29 cellular contexts compared by ENCODE assay signal in the genomic region with DNA sequence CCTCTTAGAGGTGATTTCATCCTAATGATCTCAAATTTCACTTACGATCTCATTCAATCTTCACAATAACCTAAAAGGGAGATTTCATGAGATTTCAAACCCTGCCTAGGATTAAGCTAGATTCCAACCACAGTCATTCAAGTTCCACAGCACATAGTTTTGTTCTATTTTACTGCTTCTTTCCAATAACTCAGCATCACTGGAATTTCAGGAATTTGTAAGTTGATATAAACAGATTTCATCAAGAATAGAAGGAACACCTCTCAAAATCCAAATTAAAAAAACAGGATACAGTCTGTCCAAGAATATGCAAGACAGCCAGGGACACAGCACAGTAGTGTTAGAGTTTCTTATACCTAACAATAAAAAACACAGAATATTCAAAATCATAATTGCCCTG.
DNase-seq lines count a peak whose midpoint lies in the region; ATAC-seq lines count a peak whose summit lies in the region.
"Had no signal": no experiment of that assay in that cellular context is flagged by ENCODE, and none has a peak within 500 bp of the region (broad histone marks: within the 10 kb centered on the region; RNA-seq: fewer than 3 reads in every experiment).

No MANE protein-coding gene starts in this region.

- ATAC-seq in HG03521 (IDR thresholded peaks at IDR 0.05; ENCODE audit: unreplicated experiment): no peak
- no peak for ATAC-seq in HG03095 (IDR thresholded peaks at IDR 0.05; ENCODE audit: unreplicated experiment)
- ATAC-seq: activated CD8-positive, alpha-beta T cell treated with anti-CD3 and anti-CD28 coated beads for 36 hours; GM23338; left lung; naive thymus-derived CD8-positive, alpha-beta T cell; stimulated activated naive B cell treated with anti-CD40 and anti-IgM and Interleukin-4, amounts not matched to agents 10 μg/mL and 1 μg/mL and 100 μg/mL, for 72 hours; T-cell had no signal

- DNase-seq in AG20443 (ENCODE audit: low spot score): peak; percentile 41
- peak; percentile 26 for DNase-seq in NCI-H226
- peak; percentile 48 for DNase-seq in dedifferentiated amniotic fluid mesenchymal stem cell (ENCODE audit: extremely low spot score)
- peak; percentile 65 for DNase-seq in renal cortical epithelial cell (ENCODE audit: low read depth)
- no peak for DNase-seq in AML-193 (lab: John Stamatoyannopoulos, UW)
- no peak for DNase-seq in NCI-H345 (lab: John Stamatoyannopoulos, UW)
- DNase-seq: activated CD4-positive, CD25-positive, alpha-beta regulatory T cell treated with anti-CD3 and anti-CD28 coated beads, Interleukin-2, amount 50 U/mL, for 72 hours; activated CD8-positive, alpha-beta T cell treated with anti-CD3 and anti-CD28 coated beads for 36 hours; activated effector memory CD4-positive, alpha-beta T cell treated with Interleukin-2 at 50 U/mL for 16 hours; activated naive CD8-positive, alpha-beta T cell treated with anti-CD3 and anti-CD28 coated beads, Interleukin-2, amount 10 ng/mL, durations not matched to agents 7 days and 5 days; CD4-positive, alpha-beta T cell; DMS153; effector CD8-positive, alpha-beta T cell; foreskin melanocyte; GDM1; immature natural killer cell; left lung; naive thymus-derived CD8-positive, alpha-beta T cell; NCI-H1417 treated with DMSO at 0.1 percent for 48 hours; NCI-H510A; PC-9; retina; SHP77; stimulated activated CD4-positive, alpha-beta T cell treated with anti-CD3 and anti-CD28 coated beads, Interleukin-4, amount 100 ng/mL, for 24 hours; stimulated activated naive B cell treated with anti-CD40 and anti-IgM and Interleukin-4, amounts not matched to agents 10 μg/mL and 1 μg/mL and 100 μg/mL, for 72 hours; T-cell had no signal

Comparison
In these comparisons a context has a peak if more than half of its experiments do, and no peak if none do; other contexts are left out.
1. DNase-seq: peak in AG20443 (single experiment), NCI-H226 (single experiment), dedifferentiated amniotic fluid mesenchymal stem cell (single experiment) and renal cortical epithelial cell (single experiment); none in AML-193 (0 of 2) and NCI-H345 (single experiment).